Comparison of ENCODE assay signal across 32 cellular contexts in the genomic region with DNA sequence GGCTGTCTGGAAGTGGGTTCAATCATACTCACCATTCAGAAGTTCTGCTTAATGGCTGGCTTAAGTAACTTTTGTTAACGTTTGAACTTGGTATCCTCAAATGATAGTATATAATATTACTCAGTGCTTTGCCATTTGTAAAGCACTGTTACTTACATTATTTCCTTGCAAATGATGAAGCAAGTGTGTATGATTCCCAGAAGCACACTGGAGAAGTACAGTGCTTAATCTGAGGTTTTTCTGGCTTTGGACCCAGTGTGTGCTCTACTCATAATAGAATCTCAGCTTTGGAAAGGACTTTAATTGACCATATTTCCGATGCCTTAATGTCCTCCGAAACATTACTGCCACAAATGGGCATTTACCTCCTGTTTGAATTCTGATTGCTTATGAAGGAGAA.
"Had no signal": no experiment of that assay in that cellular context is flagged by ENCODE, and none has a peak within 500 bp of the region (broad histone marks: within the 10 kb centered on the region; RNA-seq: fewer than 3 reads in every experiment).

No MANE protein-coding gene starts in this region.

- DNase-seq: activated CD4-positive, alpha-beta memory T cell treated with anti-CD3 and anti-CD28 coated beads for 36 hours; activated CD4-positive, alpha-beta T cell treated with anti-CD3 and anti-CD28 coated beads for 36 hours; activated CD4-positive, alpha-beta T cell treated with anti-CD3 and anti-CD28 coated beads, Interleukin-2, amount 10 ng/mL, durations not matched to agents 24 days and 14 days; activated CD4-positive, CD25-positive, alpha-beta regulatory T cell; activated CD4-positive, CD25-positive, alpha-beta regulatory T cell treated with anti-CD3 and anti-CD28 coated beads, Interleukin-2, amount 50 U/mL, for 72 hours; activated CD8-positive, alpha-beta memory T cell treated with anti-CD3 and anti-CD28 coated beads, Interleukin-2, amount 10 ng/mL, durations not matched to agents 7 days and 5 days; activated CD8-positive, alpha-beta memory T cell treated with anti-CD3 and anti-CD28 coated beads, Interleukin-2, amount 50 U/mL, for 4 hours; activated CD8-positive, alpha-beta T cell treated with anti-CD3 and anti-CD28 coated beads, Interleukin-2, amount 10 ng/mL, durations not matched to agents 7 days and 5 days; activated effector memory CD4-positive, alpha-beta T cell treated with anti-CD3 and anti-CD28 coated beads, Interleukin-2, amount 50 U/mL, for 16 hours; activated naive CD4-positive, alpha-beta T cell treated with anti-CD3 and anti-CD28 coated beads for 36 hours; activated naive CD8-positive, alpha-beta T cell treated with anti-CD3 and anti-CD28 coated beads for 36 hours; activated naive CD8-positive, alpha-beta T cell treated with anti-CD3 and anti-CD28 coated beads, Interleukin-2, amount 50 U/mL, for 24 hours; activated T-cell treated with anti-CD3 and anti-CD28 coated beads, Interleukin-2, amount 50 U/mL, for 1 hour; activated T-cell treated with anti-CD3 and anti-CD28 coated beads, Interleukin-2, amount 50 U/mL, for 48 hours; adrenal gland; caudate nucleus; cortex of kidney; dermis blood vessel endothelial cell; effector CD4-positive, alpha-beta T cell; effector memory CD8-positive, alpha-beta T cell; esophagus squamous epithelium; foreskin melanocyte; T-helper 2 cell had no signal

- H3K27ac ChIP-seq: adrenal gland, ascending aorta, breast epithelium, epithelial cell of prostate, esophagus squamous epithelium had no signal

- H3K4me3 ChIP-seq: adrenal gland, ascending aorta, breast epithelium, esophagus squamous epithelium had no signal

- ATAC-seq: activated CD4-positive, alpha-beta T cell treated with anti-CD3 and anti-CD28 coated beads for 36 hours; activated CD8-positive, alpha-beta memory T cell treated with anti-CD3 and anti-CD28 coated beads, Interleukin-2, amount 10 ng/mL, durations not matched to agents 7 days and 5 days; activated CD8-positive, alpha-beta T cell treated with anti-CD3 and anti-CD28 coated beads, Interleukin-2, amount 10 ng/mL, durations not matched to agents 7 days and 5 days; activated naive CD8-positive, alpha-beta T cell treated with anti-CD3 and anti-CD28 coated beads, Interleukin-2, amount 50 U/mL, for 24 hours; effector memory CD8-positive, alpha-beta T cell had no signal

- H3K4me1 ChIP-seq: adrenal gland, ascending aorta, breast epithelium had no signal

- H3K36me3 Mint-ChIP-seq: activated CD4-positive, alpha-beta memory T cell treated with anti-CD3 and anti-CD28 coated beads for 36 hours had no signal

- H3K9me3 Mint-ChIP-seq: effector memory CD8-positive, alpha-beta T cell had no signal

- H3K36me3 ChIP-seq: adrenal gland, ascending aorta, breast epithelium had no signal

- H3K27me3 ChIP-seq: adrenal gland, ascending aorta, breast epithelium, esophagus squamous epithelium had no signal

- H3K27ac Mint-ChIP-seq: activated CD4-positive, alpha-beta memory T cell treated with anti-CD3 and anti-CD28 coated beads for 36 hours; activated CD4-positive, alpha-beta T cell treated with anti-CD3 and anti-CD28 coated beads for 36 hours; activated CD4-positive, alpha-beta T cell treated with anti-CD3 and anti-CD28 coated beads, Interleukin-2, amount 10 ng/mL, durations not matched to agents 24 days and 14 days; activated CD8-positive, alpha-beta memory T cell treated with anti-CD3 and anti-CD28 coated beads, Interleukin-2, amount 10 ng/mL, durations not matched to agents 7 days and 5 days; activated CD8-positive, alpha-beta T cell treated with anti-CD3 and anti-CD28 coated beads, Interleukin-2, amount 10 ng/mL, durations not matched to agents 7 days and 5 days; activated naive CD4-positive, alpha-beta T cell treated with anti-CD3 and anti-CD28 coated beads for 36 hours; activated naive CD4-positive, alpha-beta T cell treated with anti-CD3 and anti-CD28 coated beads, Interleukin-2, amount 50 U/mL, for 24 hours; activated naive CD8-positive, alpha-beta T cell treated with anti-CD3 and anti-CD28 coated beads for 36 hours; activated naive CD8-positive, alpha-beta T cell treated with anti-CD3 and anti-CD28 coated beads, Interleukin-2, amount 50 U/mL, for 24 hours; activated T-helper 1 cell treated with anti-CD3 and anti-CD28 coated beads, Interleukin-12 subunit alpha, Interleukin-12 subunit beta, Interleukin-2, Interleukin-4 antibody, amounts not matched to agents 30 ng/mL and 10 ng/mL and 1 ng/mL, durations not matched to agents 14 hours and 24 hours and 36 hours; activated T-helper 2 cell treated with anti-CD3 and anti-CD28 coated beads, Interferon-gamma antibody, Interleukin-2, Interleukin-4, amounts not matched to agents 10 μg/mL and 5 μg/mL and 100 μg/mL, durations not matched to agents 14 hours and 24 hours and 36 hours; effector memory CD8-positive, alpha-beta T cell had no signal

- FAIRE-seq: colon, endothelial cell of umbilical vein had no signal

- H3K9me3 ChIP-seq: adrenal gland, ascending aorta, breast epithelium, esophagus squamous epithelium had no signal

- H3K27me3 Mint-ChIP-seq: effector memory CD8-positive, alpha-beta T cell had no signal

- H3K4me3 Mint-ChIP-seq: activated CD4-positive, alpha-beta memory T cell treated with anti-CD3 and anti-CD28 coated beads for 36 hours; activated CD4-positive, alpha-beta T cell treated with anti-CD3 and anti-CD28 coated beads for 36 hours; activated CD4-positive, alpha-beta T cell treated with anti-CD3 and anti-CD28 coated beads, Interleukin-2, amount 10 ng/mL, durations not matched to agents 24 days and 14 days; activated CD8-positive, alpha-beta memory T cell treated with anti-CD3 and anti-CD28 coated beads, Interleukin-2, amount 10 ng/mL, durations not matched to agents 7 days and 5 days; activated CD8-positive, alpha-beta T cell treated with anti-CD3 and anti-CD28 coated beads, Interleukin-2, amount 10 ng/mL, durations not matched to agents 7 days and 5 days; activated naive CD4-positive, alpha-beta T cell treated with anti-CD3 and anti-CD28 coated beads for 36 hours; activated naive CD4-positive, alpha-beta T cell treated with anti-CD3 and anti-CD28 coated beads, Interleukin-2, amount 50 U/mL, for 24 hours; activated naive CD8-positive, alpha-beta T cell treated with anti-CD3 and anti-CD28 coated beads for 36 hours; activated naive CD8-positive, alpha-beta T cell treated with anti-CD3 and anti-CD28 coated beads, Interleukin-2, amount 50 U/mL, for 24 hours; activated T-helper 1 cell treated with anti-CD3 and anti-CD28 coated beads, Interleukin-12 subunit alpha, Interleukin-12 subunit beta, Interleukin-2, Interleukin-4 antibody, amounts not matched to agents 30 ng/mL and 10 ng/mL and 1 ng/mL, durations not matched to agents 14 hours and 24 hours and 36 hours; brain; effector memory CD8-positive, alpha-beta T cell had no signal
